ENCODE assay signal across 8 cellular contexts in the genomic region with DNA sequence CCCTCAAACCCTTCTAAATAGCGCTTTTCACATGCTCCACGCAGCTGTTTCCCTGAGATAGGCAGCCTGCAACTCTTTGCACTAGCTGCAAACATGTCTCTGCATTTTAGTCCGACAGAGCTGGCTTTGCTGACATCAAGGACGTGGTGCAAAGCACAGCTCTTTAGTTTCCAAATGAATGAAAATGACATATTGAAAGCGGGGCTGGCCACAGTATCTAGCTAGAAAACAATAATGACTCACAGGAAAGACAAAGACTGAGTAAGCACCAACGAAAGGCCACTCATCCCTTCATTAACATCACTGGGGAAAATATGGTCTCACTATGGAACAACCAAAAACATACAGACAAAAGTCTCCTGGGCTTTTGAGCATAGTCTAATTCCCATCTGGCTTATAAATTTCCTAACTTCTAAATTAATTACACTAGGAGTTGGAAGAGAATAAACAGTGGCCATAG. TPM values are rescaled to one million over a fixed set of nuclear protein-coding genes. Genes with fewer than 3 reads are reported as not detected.
A peak's percentile ranks its signal among the peaks of the same experiment; 100 is the strongest.
DNase-seq lines count a peak whose midpoint lies in the region; ATAC-seq lines count a peak whose summit lies in the region.

No MANE protein-coding gene starts in this region.

- H3K4me3 ChIP-seq in HUES64 (ENCODE audit: low read length) (0 out of 2 replicates have a peak overlapping the region, but pooled peaks have one; percentile 16), H7 (ENCODE audit: insufficient read depth, low read depth, low read length) (no peak overlapping the region)

- no peaks in the 10 kb centered on the region for H3K36me3 ChIP-seq in HUES64 (ENCODE audit: insufficient read depth, low read length)
- H3K36me3 ChIP-seq in H7 (replicated peaks; ENCODE audit: control insufficient read depth, insufficient read depth, low read length): no peaks in the 10 kb centered on the region

- H3K27me3 ChIP-seq in HUES64 (ENCODE audit: insufficient read depth, low read length) (no peaks in the 10 kb centered on the region), H7 (ENCODE audit: control insufficient read depth, insufficient read depth, low read length) (no peaks in the 10 kb centered on the region)

- peak overlapping the region; percentile 75; the same call in 1 of the 2 replicates for H3K27ac ChIP-seq in HUES64 (ENCODE audit: low read depth, low read length)

- DNase-seq in dermis blood vessel endothelial cell (peak; percentile 65), HK-2 (ENCODE audit: unreplicated experiment) (no peak), H7 (no peak), ureter (ENCODE audit: low spot score) (no peak)

- H3K27ac Mint-ChIP-seq in stimulated activated naive CD8-positive, alpha-beta T cell treated with anti-CD3 and anti-CD28 coated beads, Interleukin-15, Interleukin-2, amounts not matched to agents 100 ng/mL and 50 ng/mL, for 24 hours: peak overlapping the region; percentile 79

- peaks cover 29% of the 10 kb centered on the region for H3K4me1 ChIP-seq in HUES64 (ENCODE audit: insufficient read depth, low read length)

- no peaks in the 10 kb centered on the region for H3K9me3 Mint-ChIP-seq in stimulated activated naive CD8-positive, alpha-beta T cell treated with anti-CD3 and anti-CD28 coated beads, Interleukin-15, Interleukin-2, amounts not matched to agents 100 ng/mL and 50 ng/mL, for 24 hours

- WGBS in HUES64: 28% methylated on average over 6 of the region's 6 CpGs

- H3K27me3 Mint-ChIP-seq in stimulated activated naive CD8-positive, alpha-beta T cell treated with anti-CD3 and anti-CD28 coated beads, Interleukin-15, Interleukin-2, amounts not matched to agents 100 ng/mL and 50 ng/mL, for 24 hours: peaks cover 22% of the 10 kb centered on the region

- peak; percentile 64 for ATAC-seq in GM18508 (IDR thresholded peaks at IDR 0.05; ENCODE audit: insufficient read depth, unreplicated experiment)
- peak; percentile 91 for ATAC-seq in GM21723 (IDR thresholded peaks at IDR 0.05; ENCODE audit: unreplicated experiment)

- peaks cover 11% of the 10 kb centered on the region for H3K4me1 Mint-ChIP-seq in stimulated activated naive CD8-positive, alpha-beta T cell treated with anti-CD3 and anti-CD28 coated beads, Interleukin-15, Interleukin-2, amounts not matched to agents 100 ng/mL and 50 ng/mL, for 24 hours (ENCODE audit: low read depth)

- H3K9ac ChIP-seq in HUES64 (ENCODE audit: low read depth, low read length): no peak overlapping the region; the same call in 1 of the 2 replicates

- no peaks in the 10 kb centered on the region for H3K36me3 Mint-ChIP-seq in stimulated activated naive CD8-positive, alpha-beta T cell treated with anti-CD3 and anti-CD28 coated beads, Interleukin-15, Interleukin-2, amounts not matched to agents 100 ng/mL and 50 ng/mL, for 24 hours (ENCODE audit: low read depth)

- H3K4me3 Mint-ChIP-seq in stimulated activated naive CD8-positive, alpha-beta T cell treated with anti-CD3 and anti-CD28 coated beads, Interleukin-15, Interleukin-2, amounts not matched to agents 100 ng/mL and 50 ng/mL, for 24 hours: no peak overlapping the region

- H3K9me3 ChIP-seq in HUES64 (ENCODE audit: insufficient read depth, low read depth, low read length): peaks cover 12% of the 10 kb centered on the region

RNA-seq across cellular contexts. Expression of gene ZC3H12C, which starts 15.3 kb away (rescaled TPM):
- 3.7 TPM for polyA plus RNA-seq in HUES64 (2013, experiment 1 of 2)
- 3.4 TPM for polyA plus RNA-seq in HUES64 (2013, experiment 2 of 2)
- total RNA-seq in dermis blood vessel endothelial cell (21.0 and 25.4 TPM in 2 replicates), ureter (19.1 TPM)
- 0.69 and 1.7 TPM in 2 replicates for total RNA-seq in H7 (2014; rRNA removed; shearing (Covaris generic))
